Comparison of ENCODE assay signal across 25 cellular contexts in the genomic region with DNA sequence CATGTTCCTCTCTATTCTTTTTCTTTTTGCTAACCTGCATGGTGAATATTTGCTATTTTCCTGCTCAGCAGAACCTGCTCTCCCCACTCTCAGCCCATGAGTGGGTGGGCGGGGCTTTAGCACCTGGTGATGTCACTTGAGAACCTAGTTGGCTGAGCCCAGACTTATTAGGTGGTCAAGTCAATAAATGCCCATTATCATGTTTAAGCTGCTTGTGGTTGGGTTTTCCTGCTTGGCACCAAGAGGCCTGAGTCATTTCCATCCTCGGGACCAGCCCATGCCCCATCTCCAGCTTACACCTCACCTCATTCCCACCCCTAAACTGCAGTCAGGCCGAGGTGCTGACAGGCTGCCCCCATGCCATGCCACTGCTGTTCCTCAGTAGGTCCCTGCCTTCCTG.
DNase-seq lines count a peak whose midpoint lies in the region; ATAC-seq, FAIRE-seq and TF ChIP-seq lines count a peak whose summit lies in the region.
"Had no signal": no experiment of that assay in that cellular context is flagged by ENCODE, and none has a peak within 500 bp of the region (broad histone marks: within the 10 kb centered on the region; RNA-seq: fewer than 3 reads in every experiment).

No MANE protein-coding gene starts in this region.

- no peak for FAIRE-seq in GM12892 (lab: Jason Lieb, UNC)
- FAIRE-seq: K562 had no signal

- peak; percentile 71 for ATAC-seq in RWPE2 (ENCODE audit: low read depth)
- peak; percentile 55 for ATAC-seq in left lung
- no peak for ATAC-seq in GM18861 (IDR thresholded peaks at IDR 0.05; ENCODE audit: unreplicated experiment)
- ATAC-seq in HG03135 (IDR thresholded peaks at IDR 0.05; ENCODE audit: unreplicated experiment), result no peak
- ATAC-seq: activated naive CD8-positive, alpha-beta T cell treated with anti-CD3 and anti-CD28 coated beads, Interleukin-2, amount 50 U/mL, for 24 hours; K562; left colon; sciatic nerve had no signal

- TF ChIP-seq POLR2A in GM12892 (IDR thresholded peaks at IDR 0.05; ENCODE audit: low read depth, low read length), result no peak

- H3K4me1 ChIP-seq in ACC112 (ENCODE audit: control insufficient read depth, insufficient read depth, low read length, unreplicated experiment) (peaks cover 58% of the 10 kb centered on the region), RWPE2 (ENCODE audit: insufficient read depth, poor library complexity, severe bottlenecking) (no peaks in the 10 kb centered on the region), left lung (no peaks in the 10 kb centered on the region)
- H3K4me1 ChIP-seq: parathyroid adenoma, SJCRH30, uterus had no signal

- no peaks in the 10 kb centered on the region for H3K36me3 ChIP-seq in ACC112 (ENCODE audit: insufficient read depth, low read length)
- H3K36me3 ChIP-seq in RWPE2 (ENCODE audit: low read depth), result no peaks in the 10 kb centered on the region
- no peaks in the 10 kb centered on the region for H3K36me3 ChIP-seq in left lung
- H3K36me3 ChIP-seq: SJCRH30, uterus had no signal

- H3K9me3 ChIP-seq in RWPE2 (ENCODE audit: severe bottlenecking) (no peaks in the 10 kb centered on the region), left lung (no peaks in the 10 kb centered on the region)
- H3K9me3 ChIP-seq: SJCRH30, uterus had no signal

- TF ChIP-seq CTCF in RWPE2 (IDR thresholded peaks at IDR 0.05; ENCODE audit: poor library complexity, severe bottlenecking) (no peak), left lung (IDR thresholded peaks at IDR 0.05) (no peak)

- DNase-seq in HK-2 (ENCODE audit: unreplicated experiment), result peak; percentile 62
- DNase-seq in RWPE2 (ENCODE audit: low spot score), result no peak
- no peak for DNase-seq in left lung
- DNase-seq in retina, result no peak
- no peak for DNase-seq in GM12892 (ENCODE audit: insufficient read length)
- DNase-seq: activated B cell treated with CpG ODN at 0.5 μM for 24 hours; activated CD4-positive, alpha-beta T cell treated with anti-CD3 and anti-CD28 coated beads, Interleukin-2, amount 50 U/mL, for 48 hours; activated effector memory CD4-positive, alpha-beta T cell treated with anti-CD3 and anti-CD28 coated beads, Interleukin-2, amount 50 U/mL, for 16 hours; activated naive CD8-positive, alpha-beta T cell treated with anti-CD3 and anti-CD28 coated beads, Interleukin-2, amount 50 U/mL, for 24 hours; activated T-cell treated with anti-CD3 and anti-CD28 coated beads for 4 hours; DMS 273 treated with DMSO at 0.1 percent for 48 hours; effector memory CD4-positive, alpha-beta T cell; H7; left colon; NCI-H2171 treated with DMSO at 0.1 percent for 48 hours; NCI-H69; SJCRH30; stimulated activated CD8-positive, alpha-beta memory T cell treated with anti-CD3 and anti-CD28 coated beads, Interleukin-4, amount 100 ng/mL, for 48 hours; uterus had no signal

- H3K4me3 ChIP-seq in ACC112 (ENCODE audit: low read depth, low read length) (no peak overlapping the region), RWPE2 (ENCODE audit: severe bottlenecking) (no peak overlapping the region), left lung (no peak overlapping the region)
- H3K4me3 ChIP-seq: K562, SJCRH30, uterus had no signal

- H3K27ac ChIP-seq in ACC112 (ENCODE audit: low read depth, low read length) (peak overlapping the region; percentile 9; the same call in 1 of the 2 replicates), RWPE2 (ENCODE audit: poor library complexity, severe bottlenecking) (peak overlapping the region; percentile 25), left lung (no peak overlapping the region)
- H3K27ac ChIP-seq: parathyroid adenoma, SJCRH30, uterus had no signal

- no peaks in the 10 kb centered on the region for H3K79me2 ChIP-seq in ACC112 (ENCODE audit: control insufficient read depth, insufficient read depth, low read length, unreplicated experiment)
- H3K79me2 ChIP-seq: parathyroid adenoma had no signal

- no peak overlapping the region for H2AFZ ChIP-seq in ACC112 (ENCODE audit: low read length, unreplicated experiment)
- H2AFZ ChIP-seq: parathyroid adenoma had no signal

- intact Hi-C loops in left lung (cut with DNase I), result no loop called here

- H3K27me3 ChIP-seq in ACC112 (ENCODE audit: insufficient read depth, low read length) (no peaks in the 10 kb centered on the region), RWPE2 (ENCODE audit: insufficient read depth, poor library complexity, severe bottlenecking) (no peaks in the 10 kb centered on the region), left lung (no peaks in the 10 kb centered on the region)
- H3K27me3 ChIP-seq: SJCRH30, uterus had no signal

Comparison
In these comparisons a context has a peak if more than half of its experiments do, and no peak if none do; other contexts are left out.
1. H3K27ac ChIP-seq: peak in ACC112 (single experiment) and RWPE2 (single experiment); none in left lung (0 of 2).
2. ATAC-seq: peak in RWPE2 (single experiment) and left lung (single experiment); none in GM18861 (single experiment) and HG03135 (single experiment).